Comparison of ENCODE assay signal across 4 cellular contexts in genomic region chr20:49270177-49270576, GRCh38.
TF ChIP-seq lines count a peak whose summit lies in the region.

No MANE protein-coding gene starts in this region.

TF ChIP-seq in SK-N-SH, 30 proteins besides CTCF, POLR2A, EP300 and RAD21 (continued from another document and continues in another):
- TF ChIP-seq TAF1 (IDR thresholded peaks at IDR 0.05; ENCODE audit: borderline replicate concordance, low read depth, low read length), result no peak
- TF ChIP-seq RCOR1 (IDR thresholded peaks at IDR 0.05; ENCODE audit: low read length), result no peak
- no peak for TF ChIP-seq GATA2 (CRISPR knock-in tag; IDR thresholded peaks at IDR 0.05)
- no peak for TF ChIP-seq NFIC (IDR thresholded peaks at IDR 0.05; ENCODE audit: borderline replicate concordance)
- TF ChIP-seq, protein P1, sequence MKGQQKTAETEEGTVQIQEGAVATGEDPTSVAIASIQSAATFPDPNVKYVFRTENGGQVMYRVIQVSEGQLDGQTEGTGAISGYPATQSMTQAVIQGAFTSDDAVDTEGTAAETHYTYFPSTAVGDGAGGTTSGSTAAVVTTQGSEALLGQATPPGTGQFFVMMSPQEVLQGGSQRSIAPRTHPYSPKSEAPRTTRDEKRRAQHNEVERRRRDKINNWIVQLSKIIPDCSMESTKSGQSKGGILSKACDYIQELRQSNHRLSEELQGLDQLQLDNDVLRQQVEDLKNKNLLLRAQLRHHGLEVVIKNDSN (IDR thresholded peaks at IDR 0.05; ENCODE audit: borderline replicate concordance, low read depth), result no peak
- TF ChIP-seq, protein P2, sequence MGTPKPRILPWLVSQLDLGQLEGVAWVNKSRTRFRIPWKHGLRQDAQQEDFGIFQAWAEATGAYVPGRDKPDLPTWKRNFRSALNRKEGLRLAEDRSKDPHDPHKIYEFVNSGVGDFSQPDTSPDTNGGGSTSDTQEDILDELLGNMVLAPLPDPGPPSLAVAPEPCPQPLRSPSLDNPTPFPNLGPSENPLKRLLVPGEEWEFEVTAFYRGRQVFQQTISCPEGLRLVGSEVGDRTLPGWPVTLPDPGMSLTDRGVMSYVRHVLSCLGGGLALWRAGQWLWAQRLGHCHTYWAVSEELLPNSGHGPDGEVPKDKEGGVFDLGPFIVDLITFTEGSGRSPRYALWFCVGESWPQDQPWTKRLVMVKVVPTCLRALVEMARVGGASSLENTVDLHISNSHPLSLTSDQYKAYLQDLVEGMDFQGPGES (IDR thresholded peaks at IDR 0.05; ENCODE audit: low read depth, low read length), result no peak
- no peak for TF ChIP-seq YY1 (IDR thresholded peaks at IDR 0.05; ENCODE audit: low read depth)
- TF ChIP-seq CHD2 (IDR thresholded peaks at IDR 0.05; ENCODE audit: low read length, partially characterized antibody), result no peak
- TF ChIP-seq SMC3 (IDR thresholded peaks at IDR 0.05; ENCODE audit: low read depth, low read length), result no peak
- no peak for TF ChIP-seq GABPA (IDR thresholded peaks at IDR 0.05; ENCODE audit: low read depth)
- TF ChIP-seq FOXM1 (IDR thresholded peaks at IDR 0.05; ENCODE audit: low read depth), result no peak
- no peak for TF ChIP-seq MXI1 (IDR thresholded peaks at IDR 0.05; ENCODE audit: low read depth, low read length)
- TF ChIP-seq RFX5 (IDR thresholded peaks at IDR 0.05; ENCODE audit: low read length), result no peak
- TF ChIP-seq FOSL2 (IDR thresholded peaks at IDR 0.05; ENCODE audit: borderline replicate concordance, low read depth), result no peak

TF ChIP-seq in SK-N-SH treated with all-trans-retinoic acid at 6 μM for 48 hours, 23 proteins besides CTCF, POLR2A, EP300 and RAD21 (continued from another document):
- TF ChIP-seq ZFP30 (CRISPR knock-in tag; IDR thresholded peaks at IDR 0.05), result no peak
- no peak for TF ChIP-seq BACH2 (CRISPR knock-in tag; IDR thresholded peaks at IDR 0.05; ENCODE audit: borderline replicate concordance)
- TF ChIP-seq TOX (CRISPR knock-in tag; IDR thresholded peaks at IDR 0.05; ENCODE audit: borderline replicate concordance), result no peak
- TF ChIP-seq POU6F1 (CRISPR knock-in tag; IDR thresholded peaks at IDR 0.05; ENCODE audit: borderline replicate concordance, low read depth), result no peak

TF ChIP-seq in GM12891, 5 proteins besides CTCF, POLR2A, EP300 and RAD21 (continued from another document):
- no peak for TF ChIP-seq PAX5 (IDR thresholded peaks at IDR 0.05; ENCODE audit: insufficient read depth, low read length, severe bottlenecking)
- no peak for TF ChIP-seq POU2F2 (IDR thresholded peaks at IDR 0.05; ENCODE audit: low read depth, low read length)
- no peak for TF ChIP-seq SPI1 (IDR thresholded peaks at IDR 0.05; ENCODE audit: low read depth, low read length)
- no peak for TF ChIP-seq POLR2AphosphoS5 (IDR thresholded peaks at IDR 0.05; ENCODE audit: low read depth, low read length)

TF ChIP-seq in GM23338, 12 proteins besides CTCF, POLR2A, EP300 and RAD21 (continued from another document):
- TF ChIP-seq EZH2 (IDR thresholded peaks at IDR 0.05; ENCODE audit: low read depth, unreplicated experiment) (no peak), POLR2AphosphoS5 (IDR thresholded peaks at IDR 0.05; ENCODE audit: low read depth) (no peak), ZNF331 (CRISPR knock-in tag; IDR thresholded peaks at IDR 0.05; ENCODE audit: low read depth) (no peak), EZH2phosphoT487 (IDR thresholded peaks at IDR 0.05; ENCODE audit: unreplicated experiment) (no peak), ZNF114 (CRISPR knock-in tag; IDR thresholded peaks at IDR 0.05) (no peak), ZNF462 (CRISPR knock-in tag; IDR thresholded peaks at IDR 0.05) (no peak), CREB1 (CRISPR knock-in tag; IDR thresholded peaks at IDR 0.05; ENCODE audit: low read depth) (no peak), STAT1 (IDR thresholded peaks at IDR 0.05; ENCODE audit: unreplicated experiment) (no peak)
- TF ChIP-seq, protein P3, sequence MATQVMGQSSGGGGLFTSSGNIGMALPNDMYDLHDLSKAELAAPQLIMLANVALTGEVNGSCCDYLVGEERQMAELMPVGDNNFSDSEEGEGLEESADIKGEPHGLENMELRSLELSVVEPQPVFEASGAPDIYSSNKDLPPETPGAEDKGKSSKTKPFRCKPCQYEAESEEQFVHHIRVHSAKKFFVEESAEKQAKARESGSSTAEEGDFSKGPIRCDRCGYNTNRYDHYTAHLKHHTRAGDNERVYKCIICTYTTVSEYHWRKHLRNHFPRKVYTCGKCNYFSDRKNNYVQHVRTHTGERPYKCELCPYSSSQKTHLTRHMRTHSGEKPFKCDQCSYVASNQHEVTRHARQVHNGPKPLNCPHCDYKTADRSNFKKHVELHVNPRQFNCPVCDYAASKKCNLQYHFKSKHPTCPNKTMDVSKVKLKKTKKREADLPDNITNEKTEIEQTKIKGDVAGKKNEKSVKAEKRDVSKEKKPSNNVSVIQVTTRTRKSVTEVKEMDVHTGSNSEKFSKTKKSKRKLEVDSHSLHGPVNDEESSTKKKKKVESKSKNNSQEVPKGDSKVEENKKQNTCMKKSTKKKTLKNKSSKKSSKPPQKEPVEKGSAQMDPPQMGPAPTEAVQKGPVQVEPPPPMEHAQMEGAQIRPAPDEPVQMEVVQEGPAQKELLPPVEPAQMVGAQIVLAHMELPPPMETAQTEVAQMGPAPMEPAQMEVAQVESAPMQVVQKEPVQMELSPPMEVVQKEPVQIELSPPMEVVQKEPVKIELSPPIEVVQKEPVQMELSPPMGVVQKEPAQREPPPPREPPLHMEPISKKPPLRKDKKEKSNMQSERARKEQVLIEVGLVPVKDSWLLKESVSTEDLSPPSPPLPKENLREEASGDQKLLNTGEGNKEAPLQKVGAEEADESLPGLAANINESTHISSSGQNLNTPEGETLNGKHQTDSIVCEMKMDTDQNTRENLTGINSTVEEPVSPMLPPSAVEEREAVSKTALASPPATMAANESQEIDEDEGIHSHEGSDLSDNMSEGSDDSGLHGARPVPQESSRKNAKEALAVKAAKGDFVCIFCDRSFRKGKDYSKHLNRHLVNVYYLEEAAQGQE (IDR thresholded peaks at IDR 0.05; ENCODE audit: unreplicated experiment), result no peak
- TF ChIP-seq, protein P4, sequence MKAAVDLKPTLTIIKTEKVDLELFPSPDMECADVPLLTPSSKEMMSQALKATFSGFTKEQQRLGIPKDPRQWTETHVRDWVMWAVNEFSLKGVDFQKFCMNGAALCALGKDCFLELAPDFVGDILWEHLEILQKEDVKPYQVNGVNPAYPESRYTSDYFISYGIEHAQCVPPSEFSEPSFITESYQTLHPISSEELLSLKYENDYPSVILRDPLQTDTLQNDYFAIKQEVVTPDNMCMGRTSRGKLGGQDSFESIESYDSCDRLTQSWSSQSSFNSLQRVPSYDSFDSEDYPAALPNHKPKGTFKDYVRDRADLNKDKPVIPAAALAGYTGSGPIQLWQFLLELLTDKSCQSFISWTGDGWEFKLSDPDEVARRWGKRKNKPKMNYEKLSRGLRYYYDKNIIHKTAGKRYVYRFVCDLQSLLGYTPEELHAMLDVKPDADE (IDR thresholded peaks at IDR 0.05), result no peak
